In genomic region chrX:130100180-130100579, GRCh38 we compare ENCODE assay signal across 12 cellular contexts. TPM values are rescaled to one million over a fixed set of nuclear protein-coding genes. Genes with fewer than 3 reads are reported as not detected.
DNase-seq lines count a peak whose midpoint lies in the region; ATAC-seq and TF ChIP-seq lines count a peak whose summit lies in the region.
"Had no signal": no experiment of that assay in that cellular context is flagged by ENCODE, and none has a peak within 500 bp of the region (broad histone marks: within the 10 kb centered on the region; RNA-seq: fewer than 3 reads in every experiment).

No MANE protein-coding gene starts in this region.

- no peaks in the 10 kb centered on the region for H3K27me3 Mint-ChIP-seq in naive thymus-derived CD8-positive, alpha-beta T cell
- H3K27me3 Mint-ChIP-seq: activated naive CD8-positive, alpha-beta T cell; stimulated activated naive CD8-positive, alpha-beta T cell treated with anti-CD3 and anti-CD28 coated beads, Interleukin-15, Interleukin-2, amounts not matched to agents 100 ng/mL and 50 ng/mL, for 24 hours had no signal

- POLR2A ChIA-PET in naive thymus-derived CD8-positive, alpha-beta T cell (lab: Charles Lee), result no interaction called here

- H3K4me1 Mint-ChIP-seq in naive thymus-derived CD8-positive, alpha-beta T cell, result peaks cover 21 to 80% (median 63%) of the 10 kb centered on the region in 4 donors

- no peak overlapping the region for H3K4me3 Mint-ChIP-seq in naive thymus-derived CD8-positive, alpha-beta T cell
- H3K4me3 Mint-ChIP-seq: activated naive CD8-positive, alpha-beta T cell; stimulated activated naive CD8-positive, alpha-beta T cell treated with anti-CD3 and anti-CD28 coated beads, Interleukin-15, Interleukin-2, amounts not matched to agents 100 ng/mL and 50 ng/mL, for 24 hours had no signal

- no peak for TF ChIP-seq CTCF in AG09309 (IDR thresholded peaks at IDR 0.05; ENCODE audit: control insufficient read depth, insufficient read depth, low read depth, low read length, missing control alignments)

- ATAC-seq in naive thymus-derived CD8-positive, alpha-beta T cell, result no peak

- DNase-seq in AG09309 (ENCODE audit: low read depth) (peak; percentile 64), M059J (ENCODE audit: low read depth) (peak; percentile 59), dedifferentiated amniotic fluid mesenchymal stem cell (ENCODE audit: extremely low spot score) (peak; percentile 40), GM19240 (ENCODE audit: insufficient read length, low spot score) (no peak), putamen (ENCODE audit: low spot score) (no peak), substantia nigra (lab: John Stamatoyannopoulos, UW) (no peak), NCI-H128 (lab: John Stamatoyannopoulos, UW; ENCODE audit: unreplicated experiment) (no peak)
- no peak for DNase-seq in naive thymus-derived CD8-positive, alpha-beta T cell
- DNase-seq: activated CD4-positive, CD25-positive, alpha-beta regulatory T cell; NCI-H1092 had no signal

- no peak overlapping the region for H3K27ac ChIP-seq in substantia nigra (ENCODE audit: low read depth, low read length, poor library complexity, severe bottlenecking)

- no peaks in the 10 kb centered on the region for H3K9me3 Mint-ChIP-seq in naive thymus-derived CD8-positive, alpha-beta T cell
- H3K9me3 Mint-ChIP-seq: stimulated activated naive CD8-positive, alpha-beta T cell treated with anti-CD3 and anti-CD28 coated beads, Interleukin-15, Interleukin-2, amounts not matched to agents 100 ng/mL and 50 ng/mL, for 24 hours had no signal

- H3K36me3 Mint-ChIP-seq in naive thymus-derived CD8-positive, alpha-beta T cell, result peaks cover 0 to 12% (median 0%) of the 10 kb centered on the region in 3 donors
- H3K36me3 Mint-ChIP-seq: activated naive CD8-positive, alpha-beta T cell had no signal

- no peak overlapping the region for H3K4me3 ChIP-seq in AG09309 (ENCODE audit: control insufficient read depth, low read depth, low read length)

- peak overlapping the region in 9 of 10 donors; percentile 9 to 92 (median 73) for H3K27ac Mint-ChIP-seq in naive thymus-derived CD8-positive, alpha-beta T cell
- H3K27ac Mint-ChIP-seq: activated naive CD8-positive, alpha-beta T cell had no signal

RNA-seq across cellular contexts. Expression of gene ELF4, which starts 10.1 kb away (rescaled TPM):
- total RNA-seq in M059J (2014; rRNA removed; shearing (Covaris generic)), result 39.9 and 58.7 TPM in 2 replicates
- 10 to 100 TPM; 17.9 to 18.2 TPM for total RNA-seq in naive thymus-derived CD8-positive, alpha-beta T cell
- 10 to 100 TPM in 1 of 3 donors, 1 to 10 TPM in 2; 7.7 to 10.9 (median 9.2) TPM for polyA plus RNA-seq in naive thymus-derived CD8-positive, alpha-beta T cell

Comparison
In these comparisons a context has a peak if more than half of its experiments do, and no peak if none do; other contexts are left out.
1. DNase-seq: peak in AG09309 (single experiment), M059J (single experiment) and dedifferentiated amniotic fluid mesenchymal stem cell (single experiment); none in naive thymus-derived CD8-positive, alpha-beta T cell (0 of 10), GM19240 (single experiment), putamen (single experiment), substantia nigra (0 of 49) and NCI-H128 (single experiment).